In the genomic region with DNA sequence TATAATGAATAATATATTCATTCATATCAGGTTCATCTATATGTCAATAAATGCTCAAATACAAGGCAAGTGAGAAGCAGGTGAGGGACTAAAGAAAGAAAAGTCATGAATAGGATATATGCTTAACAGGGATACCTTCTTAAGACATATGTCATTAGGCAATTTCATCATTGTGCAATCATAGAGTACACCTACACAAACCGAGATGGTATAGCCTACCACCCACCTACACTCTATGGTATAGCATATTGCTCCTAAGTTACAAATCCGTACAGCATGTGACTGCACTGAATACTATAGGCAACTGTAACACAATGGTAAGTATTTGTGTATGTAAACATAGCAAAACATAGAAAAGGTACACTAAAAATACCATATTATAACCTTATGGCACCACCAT, we compare ENCODE assay signal across 28 cellular contexts.
"Had no signal": no experiment of that assay in that cellular context is flagged by ENCODE, and none has a peak within 500 bp of the region (broad histone marks: within the 10 kb centered on the region; RNA-seq: fewer than 3 reads in every experiment).

No MANE protein-coding gene starts in this region.

- H3K4me1 Mint-ChIP-seq: naive B cell had no signal

- H3K4me1 ChIP-seq: esophagus squamous epithelium, gastrocnemius medialis, heart right ventricle, left lung, lower lobe of right lung had no signal

- ATAC-seq: esophagus mucosa; gastrocnemius medialis; heart right ventricle; left cardiac atrium; left lung; left ventricle myocardium superior; lower lobe of right lung; mucosa of descending colon; naive thymus-derived CD8-positive, alpha-beta T cell had no signal

- FAIRE-seq: endothelial cell of umbilical vein, islet of Langerhans, keratinocyte had no signal

- H3K4me3 ChIP-seq: coronary artery, dorsolateral prefrontal cortex, esophagus squamous epithelium, gastrocnemius medialis, heart right ventricle, left lung, lower lobe of right lung, mucosa of descending colon had no signal

- DNase-seq: dermis blood vessel endothelial cell; dorsolateral prefrontal cortex; effector CD4-positive, alpha-beta T cell; effector memory CD4-positive, alpha-beta T cell; erythroblast; esophagus squamous epithelium; foreskin fibroblast; foreskin melanocyte; gastrocnemius medialis; glutamatergic neuron; head of caudate nucleus; heart right ventricle; hippocampal formation; left cardiac atrium; left lung; left ventricle myocardium superior; lower lobe of right lung; mesenchymal stem cell; mucosa of descending colon; naive B cell; naive thymus-derived CD8-positive, alpha-beta T cell had no signal

- H3K27ac Mint-ChIP-seq: mesothelial cell of epicardium, naive B cell had no signal

- H3K9me3 ChIP-seq: gastrocnemius medialis, heart right ventricle, left lung, lower lobe of right lung, mucosa of descending colon had no signal

- H3K27me3 Mint-ChIP-seq: naive B cell; naive thymus-derived CD8-positive, alpha-beta T cell had no signal

- H3K27me3 ChIP-seq: dorsolateral prefrontal cortex, esophagus squamous epithelium, gastrocnemius medialis, heart right ventricle, left lung had no signal

- H3K27ac ChIP-seq: coronary artery, dorsolateral prefrontal cortex, epithelial cell of prostate, esophagus squamous epithelium, gastrocnemius medialis, heart right ventricle, left lung, lower lobe of right lung had no signal

- H3K4me3 Mint-ChIP-seq: mesothelial cell of epicardium; naive B cell; naive thymus-derived CD8-positive, alpha-beta T cell had no signal
